21 cellular contexts compared by ENCODE assay signal in the genomic region with DNA sequence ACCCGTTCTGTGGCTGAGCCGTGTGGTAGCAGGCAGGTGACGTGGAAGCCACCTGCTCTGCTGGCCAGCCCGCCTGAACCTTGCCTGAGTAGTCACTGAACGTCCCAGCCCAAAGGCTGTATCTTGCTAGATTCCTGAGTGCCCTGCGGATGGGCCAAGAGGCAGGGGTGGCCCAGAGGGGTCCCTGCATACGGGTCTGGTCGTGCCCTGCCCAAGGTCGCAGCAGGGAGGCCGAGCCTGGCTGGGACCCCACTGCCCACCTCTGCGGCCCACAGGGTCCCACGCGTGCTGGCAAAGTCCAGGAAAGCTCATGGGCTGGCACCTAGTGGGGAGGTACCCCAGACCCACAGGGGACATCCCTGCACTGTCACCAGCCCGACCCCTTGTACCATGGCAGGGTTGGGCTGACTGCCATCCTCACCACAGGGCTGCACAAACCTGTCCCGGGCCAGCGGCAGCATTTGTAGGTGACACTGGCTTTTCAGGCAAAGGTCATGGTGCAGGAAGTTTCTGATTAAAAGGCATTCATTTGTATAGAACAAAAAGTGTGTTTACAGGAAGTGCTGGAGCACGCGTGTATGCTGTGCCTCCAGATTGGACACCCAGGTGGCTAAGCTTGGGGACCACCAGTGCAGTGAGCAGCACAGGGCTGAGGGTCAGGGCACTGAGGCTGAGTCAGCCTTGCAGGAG. TPM values are rescaled to one million over a fixed set of nuclear protein-coding genes. Genes with fewer than 3 reads are reported as not detected.
A peak's percentile ranks its signal among the peaks of the same experiment; 100 is the strongest.
DNase-seq lines count a peak whose midpoint lies in the region; ATAC-seq and TF ChIP-seq lines count a peak whose summit lies in the region.
"Had no signal": no experiment of that assay in that cellular context is flagged by ENCODE, and none has a peak within 500 bp of the region (broad histone marks: within the 10 kb centered on the region; RNA-seq: fewer than 3 reads in every experiment).

No MANE protein-coding gene starts in this region.

- H3K9me3 ChIP-seq in hepatocyte (ENCODE audit: low read depth) = no peaks in the 10 kb centered on the region
- H3K9me3 ChIP-seq: neutrophil, suprapubic skin, uterus had no signal

- no peaks in the 10 kb centered on the region for H3K27me3 Mint-ChIP-seq in activated CD4-positive, alpha-beta T cell treated with anti-CD3 and anti-CD28 coated beads for 36 hours
- H3K27me3 Mint-ChIP-seq: effector memory CD8-positive, alpha-beta T cell had no signal

- peak; percentile 10 for DNase-seq in activated CD4-positive, alpha-beta T cell treated with anti-CD3 and anti-CD28 coated beads for 36 hours
- DNase-seq in activated CD4-positive, alpha-beta T cell treated with anti-CD3 and anti-CD28 coated beads for 4 hours = no peak
- DNase-seq in RWPE1 (ENCODE audit: low spot score) (no peak), hepatocyte (ENCODE audit: low spot score) (no peak), sciatic nerve (ENCODE audit: low spot score) (no peak), erythroblast (lab: John Stamatoyannopoulos, UW) (no peak), iPS-NIHi7 (ENCODE audit: extremely low spot score) (no peak)
- DNase-seq in stimulated activated effector memory CD8-positive, alpha-beta T cell treated with anti-CD3 and anti-CD28 coated beads, Interleukin-12 subunit alpha, Interleukin-12 subunit beta, amount 100 ng/mL, for 72 hours (ENCODE audit: low spot score in 2 of 2) = no peak
- DNase-seq: activated CD8-positive, alpha-beta memory T cell treated with anti-CD3 and anti-CD28 coated beads for 24 hours; effector memory CD8-positive, alpha-beta T cell; Kasumi-1; NCI-H2029; NCI-H446; PC-9; stimulated activated CD8-positive, alpha-beta memory T cell treated with anti-CD3 and anti-CD28 coated beads, Interleukin-4, amount 100 ng/mL, for 48 hours; uterus had no signal

- H3K9me3 Mint-ChIP-seq in activated CD4-positive, alpha-beta T cell treated with anti-CD3 and anti-CD28 coated beads for 36 hours (ENCODE audit: low read depth) = no peaks in the 10 kb centered on the region
- no peaks in the 10 kb centered on the region for H3K9me3 Mint-ChIP-seq in stimulated activated effector memory CD8-positive, alpha-beta T cell treated with anti-CD3 and anti-CD28 coated beads, Interleukin-12 subunit alpha, Interleukin-12 subunit beta, amount 100 ng/mL, for 72 hours
- H3K9me3 Mint-ChIP-seq: effector memory CD8-positive, alpha-beta T cell had no signal

- H2AFZ ChIP-seq in hepatocyte = no peak overlapping the region
- H2AFZ ChIP-seq: PC-9 had no signal

- no peak for TF ChIP-seq CTCF in RWPE1 (conservative IDR thresholded peaks at IDR 0.05; ENCODE audit: low read depth)
- no peak for TF ChIP-seq CTCF in hepatocyte (IDR thresholded peaks at IDR 0.05; ENCODE audit: poor library complexity)

- no peaks in the 10 kb centered on the region for H3K9me2 ChIP-seq in hepatocyte (replicated peaks; ENCODE audit: insufficient read depth)

- H3K27ac ChIP-seq in RWPE1 (peak overlapping the region; percentile 2; the same call in 1 of the 2 replicates), hepatocyte (peak overlapping the region; percentile 43)
- H3K27ac ChIP-seq: neutrophil, PC-9, SK-N-MC, suprapubic skin, uterus had no signal

- H3K4me3 ChIP-seq in hepatocyte = no peak overlapping the region
- H3K4me3 ChIP-seq: PC-9, SK-N-MC, suprapubic skin, uterus had no signal

- intact Hi-C loops in activated CD4-positive, alpha-beta T cell treated with anti-CD3 and anti-CD28 coated beads for 36 hours (cut with DNase I, micrococcal nuclease) = loop anchor here in 1 of 2 experiments (5.0 kb wide), 1 partner anchor 37 kb away; no protein-coding TSS in a partner anchor
- intact Hi-C loops in sciatic nerve (cut with DNase I) = no loop called here

- WGBS in hepatocyte (ENCODE audit: low lambda C conversion rate, missing lambda C conversion rate) = 79% methylated on average over 18 of the region's 18 CpGs

- H3K79me2 ChIP-seq in hepatocyte = no peaks in the 10 kb centered on the region

- no peaks in the 10 kb centered on the region for H3K27me3 ChIP-seq in hepatocyte
- H3K27me3 ChIP-seq: uterus had no signal

- H4K20me1 ChIP-seq in hepatocyte (ENCODE audit: insufficient read depth, poor library complexity, severe bottlenecking) = no peaks in the 10 kb centered on the region

- H3K36me3 ChIP-seq in hepatocyte (replicated peaks; ENCODE audit: insufficient read depth, low read depth) = no peaks in the 10 kb centered on the region
- H3K36me3 ChIP-seq: neutrophil, suprapubic skin, uterus had no signal

- CTCF ChIA-PET in activated CD4-positive, alpha-beta T cell treated with anti-CD3 and anti-CD28 coated beads for 36 hours (lab: Charles Lee) = no interaction called here
- CTCF ChIA-PET in RWPE1 (lab: Yijun Ruan, JAX) = interaction anchor here (0.5 kb wide), 1 partner anchor 446 kb away, joined by 3 read pairs; no protein-coding TSS in a partner anchor

- no peak overlapping the region for H3K27ac Mint-ChIP-seq in activated CD4-positive, alpha-beta T cell treated with anti-CD3 and anti-CD28 coated beads for 36 hours
- H3K27ac Mint-ChIP-seq in stimulated activated effector memory CD8-positive, alpha-beta T cell treated with anti-CD3 and anti-CD28 coated beads, Interleukin-12 subunit alpha, Interleukin-12 subunit beta, amount 100 ng/mL, for 72 hours = no peak overlapping the region
- H3K27ac Mint-ChIP-seq: WTC11 had no signal

- TF ChIP-seq POLR2A in erythroblast (IDR thresholded peaks at IDR 0.05; ENCODE audit: low read length) = no peak

- peaks cover 14% of the 10 kb centered on the region for H3K4me1 ChIP-seq in hepatocyte (ENCODE audit: insufficient read depth)

- POLR2A ChIA-PET in activated CD4-positive, alpha-beta T cell treated with anti-CD3 and anti-CD28 coated beads for 36 hours (lab: Charles Lee) = no interaction called here
- POLR2A ChIA-PET in RWPE1 (lab: Yijun Ruan, JAX; ENCODE audit: low non-redundant PET) = no interaction called here

- H3K4me2 ChIP-seq in hepatocyte = no peak overlapping the region
- H3K4me2 ChIP-seq: PC-9 had no signal

- no peaks in the 10 kb centered on the region for H3K36me3 Mint-ChIP-seq in activated CD4-positive, alpha-beta T cell treated with anti-CD3 and anti-CD28 coated beads for 36 hours (ENCODE audit: low read depth)
- H3K36me3 Mint-ChIP-seq in stimulated activated effector memory CD8-positive, alpha-beta T cell treated with anti-CD3 and anti-CD28 coated beads, Interleukin-12 subunit alpha, Interleukin-12 subunit beta, amount 100 ng/mL, for 72 hours = peaks cover 15% of the 10 kb centered on the region
- H3K36me3 Mint-ChIP-seq: activated naive CD4-positive, alpha-beta T cell treated with anti-CD3 and anti-CD28 coated beads, Interleukin-2, amount 50 U/mL, for 72 hours had no signal

- no peak overlapping the region for H3K4me3 Mint-ChIP-seq in activated CD4-positive, alpha-beta T cell treated with anti-CD3 and anti-CD28 coated beads for 36 hours
- H3K4me3 Mint-ChIP-seq in stimulated activated effector memory CD8-positive, alpha-beta T cell treated with anti-CD3 and anti-CD28 coated beads, Interleukin-12 subunit alpha, Interleukin-12 subunit beta, amount 100 ng/mL, for 72 hours = no peak overlapping the region
- H3K4me3 Mint-ChIP-seq: effector memory CD8-positive, alpha-beta T cell; WTC11 had no signal

- peaks cover 2% of the 10 kb centered on the region for H3K4me1 Mint-ChIP-seq in activated CD4-positive, alpha-beta T cell treated with anti-CD3 and anti-CD28 coated beads for 36 hours
- peaks cover 10% of the 10 kb centered on the region for H3K4me1 Mint-ChIP-seq in stimulated activated effector memory CD8-positive, alpha-beta T cell treated with anti-CD3 and anti-CD28 coated beads, Interleukin-12 subunit alpha, Interleukin-12 subunit beta, amount 100 ng/mL, for 72 hours

- no peak for ATAC-seq in activated CD4-positive, alpha-beta T cell treated with anti-CD3 and anti-CD28 coated beads for 36 hours
- peak; percentile 4 for ATAC-seq in sciatic nerve
- ATAC-seq in stimulated activated effector memory CD8-positive, alpha-beta T cell treated with anti-CD3 and anti-CD28 coated beads, Interleukin-12 subunit alpha, Interleukin-12 subunit beta, amount 100 ng/mL, for 72 hours = no peak
- ATAC-seq: effector memory CD8-positive, alpha-beta T cell; WTC11 had no signal

RNA-seq across cellular contexts. Expression of a gene that starts 45.1 kb away (rescaled TPM):
- 10 to 100 TPM; 70.0 to 76.4 TPM for total RNA-seq in activated CD4-positive, alpha-beta T cell treated with anti-CD3 and anti-CD28 coated beads for 36 hours
- total RNA-seq in hepatocyte = 8.1 and 16.8 TPM in 2 replicates
- polyA plus RNA-seq in hepatocyte = 30.7 and 37.1 TPM in 2 replicates
- total RNA-seq in sciatic nerve = 46.9 TPM
